Comparison of ENCODE assay signal across 10 cellular contexts in the genomic region with DNA sequence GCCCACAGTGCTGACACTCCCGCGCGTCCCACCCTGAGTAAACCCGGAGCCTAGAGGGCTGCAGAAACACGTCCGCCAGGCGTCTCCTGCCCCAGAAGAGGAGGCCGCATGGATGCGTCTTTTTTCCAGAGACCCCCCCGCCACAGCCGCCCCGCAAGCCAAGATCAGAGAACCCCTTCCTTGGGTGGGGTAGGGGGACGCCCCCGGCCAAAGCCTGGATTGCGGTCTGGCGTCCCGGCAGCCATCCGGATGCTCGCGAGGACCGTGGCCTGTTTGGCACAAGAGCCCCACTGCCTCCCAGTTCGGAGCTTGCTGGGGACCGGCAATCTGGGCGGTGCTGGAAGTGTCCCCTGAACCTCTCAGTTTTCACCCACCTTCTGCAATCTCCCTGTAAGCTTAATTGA. TPM values are rescaled to one million over a fixed set of nuclear protein-coding genes. Genes with fewer than 3 reads are reported as not detected.
DNase-seq lines count a peak whose midpoint lies in the region; TF ChIP-seq lines count a peak whose summit lies in the region.
"Had no signal": no experiment of that assay in that cellular context is flagged by ENCODE, and none has a peak within 500 bp of the region (broad histone marks: within the 10 kb centered on the region; RNA-seq: fewer than 3 reads in every experiment).

No MANE protein-coding gene starts in this region.

- H2BK12ac ChIP-seq in H9 (ENCODE audit: insufficient read length, low read depth, low read length): no peak overlapping the region

- H2BK120ac ChIP-seq in H9 (ENCODE audit: low read depth, low read length, poor library complexity, severe bottlenecking): no peak overlapping the region

- no peak overlapping the region; the same call in 1 of the 2 replicates for H3K14ac ChIP-seq in H9 (ENCODE audit: insufficient read depth, low read length)

- H3K27me3 Mint-ChIP-seq in H9 (ENCODE audit: low read depth): peaks cover 42% of the 10 kb centered on the region

- peak overlapping the region; percentile 86 for H3K4me2 ChIP-seq in H9 (ENCODE audit: insufficient read depth, insufficient read length, low read length)

- H3K4ac ChIP-seq in H9 (ENCODE audit: low read depth, low read length): no peak overlapping the region

- H3K27ac ChIP-seq in H9 (ENCODE audit: insufficient read length, low read depth, low read length) (no peak overlapping the region), skin epidermis (peak overlapping the region in 1 of 21 experiments; percentile 15)
- H3K27ac ChIP-seq: epithelial cell of prostate had no signal

- H2BK20ac ChIP-seq in H9 (ENCODE audit: low read depth, low read length, poor library complexity, severe bottlenecking): no peak overlapping the region

- WGBS in H9 (ENCODE audit: extremely low coverage, insufficient read length, low lambda C conversion rate): no CpG with 5 or more reads among the region's 24 CpGs

- peak overlapping the region; percentile 43 for H3K9ac ChIP-seq in H9 (ENCODE audit: extremely low read depth, insufficient read length, low read length)

- H3K4me3 ChIP-seq in cardiac fibroblast (replicated peaks in 1 of 2; ENCODE audit: low read depth in 2 of 2, low read length in 2 of 2) (peak overlapping the region; percentile 47 to 69), skin epidermis (peak overlapping the region in 6 of 7 experiments; percentile 18 to 42 (median 33))

- H3K27ac Mint-ChIP-seq in H9: 0 out of 7 replicates have a peak overlapping the region, but pooled peaks of 1 of the 3 experiments have one; percentile 37

- H2BK15ac ChIP-seq in H9 (ENCODE audit: low read depth, low read length): no peak overlapping the region

- H3K23me2 ChIP-seq in H9 (ENCODE audit: insufficient read length, low read depth, low read length, poor library complexity, severe bottlenecking): peaks cover 12% of the 10 kb centered on the region

- peak; percentile 69 for DNase-seq in H9
- peak in 1 of 2 donors; percentile 54 for DNase-seq in cardiac fibroblast (ENCODE audit: low read depth in 2 of 2)
- DNase-seq in islet precursor cell: peak; percentile 63
- DNase-seq in NCI-H1436 (lab: John Stamatoyannopoulos, UW): no peak
- DNase-seq in cortex of kidney (lab: John Stamatoyannopoulos, UW): no peak
- no peak for DNase-seq in T-helper 1 cell
- no peak for DNase-seq in AG20443 (ENCODE audit: low spot score)

- no peaks in the 10 kb centered on the region for H3K9me3 ChIP-seq in H9 (ENCODE audit: control insufficient read depth, low read depth, low read length)

- H4K8ac ChIP-seq in H9 (replicated peaks; ENCODE audit: insufficient read length, low read depth, low read length): no peak overlapping the region

- no peaks in the 10 kb centered on the region for H3K4me1 ChIP-seq in H9 (ENCODE audit: insufficient read depth, low read length)

- no peak overlapping the region for H3K23ac ChIP-seq in H9 (ENCODE audit: insufficient read length, low read depth, low read length)

- H3K4me1 Mint-ChIP-seq in H9: peaks cover 14 to 17% of the 10 kb centered on the region in 2 experiments

- peak; percentile 39; the same call in 1 of the 3 replicates for TF ChIP-seq CTCF in H9 (conservative IDR thresholded peaks at IDR 0.05)
- TF ChIP-seq CTCF in cardiac fibroblast (IDR thresholded peaks at IDR 0.05; ENCODE audit: low read depth, low read length): no peak

- H3K36me3 Mint-ChIP-seq in H9 (ENCODE audit: insufficient read depth in 1 of 3, low read depth in 3 of 3): no peaks in the 10 kb centered on the region; a peak in 2 of 7 replicates

- no peak overlapping the region for H2AK5ac ChIP-seq in H9 (ENCODE audit: insufficient read length, low read length)

- no peak overlapping the region for H4K91ac ChIP-seq in H9 (ENCODE audit: insufficient read length, low read depth, low read length)

- no peak overlapping the region for H3K56ac ChIP-seq in H9 (ENCODE audit: insufficient read length, low read depth, low read length)

- H2AFZ ChIP-seq in H9 (ENCODE audit: low read length): no peak overlapping the region

- no peak overlapping the region for H3T11ph ChIP-seq in H9 (ENCODE audit: low read length)

- peaks cover 17% of the 10 kb centered on the region; the same call in 1 of the 2 replicates for H3K27me3 ChIP-seq in H9 (ENCODE audit: insufficient read depth, low read length)

- no peak overlapping the region for H3K18ac ChIP-seq in H9 (ENCODE audit: insufficient read length, low read depth, low read length)

- H4K5ac ChIP-seq in H9 (ENCODE audit: insufficient read length, low read depth, low read length): no peak overlapping the region

- no peaks in the 10 kb centered on the region for H3K79me2 ChIP-seq in H9 (ENCODE audit: insufficient read depth, low read length)

- no peak overlapping the region for H2BK5ac ChIP-seq in H9 (ENCODE audit: insufficient read length, low read length)

- no peaks in the 10 kb centered on the region for H3K79me1 ChIP-seq in H9 (ENCODE audit: insufficient read depth, low read depth, low read length, poor library complexity, severe bottlenecking)

- H3K4me3 Mint-ChIP-seq in H9: peak overlapping the region; percentile 71 to 84

- no peaks in the 10 kb centered on the region for H4K20me1 ChIP-seq in H9 (ENCODE audit: control insufficient read depth, insufficient read depth, insufficient read length)

- no peaks in the 10 kb centered on the region; a peak in 1 of 5 replicates for H3K9me3 Mint-ChIP-seq in H9

RNA-seq across cellular contexts. Expression of gene FAM162B, which starts 1.0 kb away (rescaled TPM):
- total RNA-seq in H9 (2021): 2.1 and 2.3 TPM in 2 replicates
- total RNA-seq: HT1080 had no signal

Comparison
In these comparisons a context has a peak if more than half of its experiments do, and no peak if none do; other contexts are left out.
1. DNase-seq: peak in H9 (single experiment) and islet precursor cell (single experiment); none in NCI-H1436 (single experiment), cortex of kidney (single experiment), T-helper 1 cell (0 of 5) and AG20443 (single experiment).